15 cellular contexts compared by ENCODE assay signal in the genomic region with DNA sequence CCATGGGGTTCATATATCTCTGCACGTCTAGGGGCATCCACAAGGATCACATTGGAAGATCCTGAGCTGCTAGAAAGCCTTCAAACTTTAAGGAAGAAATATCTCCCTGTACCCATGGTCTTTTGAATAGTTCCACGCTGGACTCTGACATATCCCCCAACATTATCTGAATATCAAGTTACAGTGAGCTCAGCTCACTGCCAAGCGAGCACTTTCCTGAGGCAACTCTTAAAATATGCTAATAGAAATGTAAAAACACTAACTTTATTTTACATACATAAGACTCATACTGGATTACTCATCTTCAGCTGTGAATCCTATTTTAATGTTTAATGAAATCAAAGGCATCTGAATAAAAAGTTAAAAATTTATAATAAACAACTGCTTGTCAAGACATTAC.
"Had no signal": no experiment of that assay in that cellular context is flagged by ENCODE, and none has a peak within 500 bp of the region (broad histone marks: within the 10 kb centered on the region; RNA-seq: fewer than 3 reads in every experiment).

No MANE protein-coding gene starts in this region.

- H3K36me3 ChIP-seq: breast epithelium, lower lobe of right lung, neural progenitor cell, transverse colon had no signal

- ATAC-seq: left cardiac atrium, lower lobe of right lung had no signal

- DNase-seq: activated CD4-positive, alpha-beta T cell treated with anti-CD3 and anti-CD28 coated beads, Interleukin-2, amount 10 ng/mL, durations not matched to agents 7 days and 5 days; activated CD4-positive, CD25-positive, alpha-beta regulatory T cell; activated naive CD4-positive, alpha-beta T cell treated with anti-CD3 and anti-CD28 coated beads, Interleukin-2, amount 50 U/mL, for 16 hours; activated T-cell treated with anti-CD3 and anti-CD28 coated beads for 4 hours; amygdala; hypothalamus; left cardiac atrium; lower lobe of right lung; midbrain; retina; transverse colon had no signal

- H3K27ac ChIP-seq: breast epithelium, lower lobe of right lung, neural progenitor cell, parathyroid adenoma, skin epidermis, transverse colon had no signal

- H3K4me3 ChIP-seq: breast epithelium, lower lobe of right lung, neural progenitor cell, skin epidermis, transverse colon had no signal

- H3K27me3 ChIP-seq: breast epithelium, neural progenitor cell, transverse colon had no signal
